Comparison of ENCODE assay signal across 3 cellular contexts in the genomic region with DNA sequence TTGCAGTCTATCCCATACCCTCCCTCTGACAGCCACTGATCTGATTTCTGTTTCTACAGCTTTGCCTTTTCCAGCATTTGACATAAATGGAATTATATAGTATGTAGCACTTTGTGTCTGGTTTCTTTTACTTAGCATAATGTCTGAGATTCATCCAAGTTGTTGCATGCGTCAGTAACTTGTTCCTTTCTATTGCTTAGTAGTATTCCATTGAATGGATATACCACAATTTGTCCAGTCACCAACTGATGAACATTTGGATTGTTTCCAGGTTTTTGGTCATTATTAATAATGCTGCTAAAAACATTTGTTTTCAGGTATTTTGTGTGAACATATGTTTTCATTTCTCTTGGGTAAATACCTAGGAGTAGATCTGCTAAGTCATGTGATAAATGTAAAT.
TF ChIP-seq lines count a peak whose summit lies in the region.

No MANE protein-coding gene starts in this region.

TF ChIP-seq in A549, 52 proteins besides CTCF, POLR2A, EP300 and RAD21:
- TF ChIP-seq KDM1A (IDR thresholded peaks at IDR 0.05; ENCODE audit: low read depth) (peak; percentile 72; the same call in 1 of the 2 replicates), FOSB (CRISPR knock-in tag; IDR thresholded peaks at IDR 0.05) (no peak), POLR2AphosphoS2 (conservative IDR thresholded peaks at IDR 0.05; ENCODE audit: low read length) (no peak), HDAC2 (IDR thresholded peaks at IDR 0.05) (peak; percentile 60; the same call in 1 of the 2 replicates), HOXA7 (CRISPR knock-in tag; IDR thresholded peaks at IDR 0.05) (no peak), ZFP36 (IDR thresholded peaks at IDR 0.05; ENCODE audit: borderline replicate concordance, partially characterized antibody) (no peak)

TF ChIP-seq in HEK293, 187 proteins besides CTCF, POLR2A, EP300 and RAD21:
- TF ChIP-seq, protein P1, sequence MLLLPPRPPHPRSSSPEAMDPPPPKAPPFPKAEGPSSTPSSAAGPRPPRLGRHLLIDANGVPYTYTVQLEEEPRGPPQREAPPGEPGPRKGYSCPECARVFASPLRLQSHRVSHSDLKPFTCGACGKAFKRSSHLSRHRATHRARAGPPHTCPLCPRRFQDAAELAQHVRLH (tag by site-specific recombination; IDR thresholded peaks at IDR 0.05), result peak; percentile 20; the same call in 1 of the 2 replicates
- TF ChIP-seq TRIM28 (IDR thresholded peaks at IDR 0.05; ENCODE audit: borderline replicate concordance, low read length) (peak; percentile 80; the same call in 1 of the 2 replicates), ZNF624 (tag by site-specific recombination; IDR thresholded peaks at IDR 0.05) (no peak), ZNF146 (tag by site-specific recombination; IDR thresholded peaks at IDR 0.05) (peak; percentile 88)
- TF ChIP-seq, protein P2, sequence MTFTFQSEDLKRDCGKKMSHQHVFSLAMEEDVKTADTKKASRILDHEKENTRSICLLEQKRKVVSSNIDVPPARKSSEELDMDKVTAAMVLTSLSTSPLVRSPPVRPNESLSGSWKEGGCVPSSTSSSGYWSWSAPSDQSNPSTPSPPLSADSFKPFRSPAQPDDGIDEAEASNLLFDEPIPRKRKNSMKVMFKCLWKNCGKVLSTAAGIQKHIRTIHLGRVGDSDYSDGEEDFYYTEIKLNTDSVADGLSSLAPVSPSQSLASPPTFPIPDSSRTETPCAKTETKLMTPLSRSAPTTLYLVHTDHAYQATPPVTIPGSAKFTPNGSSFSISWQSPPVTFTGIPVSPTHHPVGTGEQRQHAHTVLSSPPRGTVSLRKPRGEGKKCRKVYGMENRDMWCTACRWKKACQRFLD (tag by site-specific recombination; IDR thresholded peaks at IDR 0.05), result no peak

TF ChIP-seq in H1, 55 proteins besides CTCF, POLR2A, EP300 and RAD21 (continued from another document):
- TF ChIP-seq HDAC2 (IDR thresholded peaks at IDR 0.05; ENCODE audit: borderline replicate concordance in 1 of 2, low read depth in 2 of 2, low read length in 2 of 2) (peak in 1 of 2 experiments; percentile 70; a peak in 1 of 4 replicates), KDM1A (IDR thresholded peaks at IDR 0.05; ENCODE audit: borderline replicate concordance, low read length) (peak; percentile 84)
TF ChIP-seq in H1: peak in this region for 2.
